ENCODE assay signal across 36 cellular contexts in the genomic region with DNA sequence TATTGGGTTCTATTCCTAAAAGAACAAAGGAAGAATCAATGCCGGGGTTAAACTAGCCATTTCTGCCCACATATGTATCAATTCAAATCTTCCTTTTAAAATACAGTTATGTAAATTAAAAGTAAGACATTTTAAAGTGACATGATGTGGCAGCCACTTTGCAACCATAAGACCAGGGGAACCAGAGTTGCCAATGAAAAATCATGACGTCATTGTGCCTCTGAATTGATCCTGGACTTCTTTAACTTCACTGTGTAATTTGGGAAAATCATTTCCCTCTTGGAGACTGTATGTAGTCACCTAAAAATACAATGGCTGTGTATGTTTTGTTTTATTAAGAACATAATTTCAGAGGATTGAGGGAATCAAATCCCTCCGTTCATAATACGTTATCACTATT. TPM values are rescaled to one million over a fixed set of nuclear protein-coding genes. Genes with fewer than 3 reads are reported as not detected.
"Had no signal": no experiment of that assay in that cellular context is flagged by ENCODE, and none has a peak within 500 bp of the region (broad histone marks: within the 10 kb centered on the region; RNA-seq: fewer than 3 reads in every experiment).

No MANE protein-coding gene starts in this region.

- H3K9ac ChIP-seq: neural progenitor cell, parathyroid adenoma had no signal

- H3K4me2 ChIP-seq: neural progenitor cell, smooth muscle cell had no signal

- H3K27ac ChIP-seq: neural progenitor cell, ovary, parathyroid adenoma, psoas muscle, skin epidermis, spleen, thoracic aorta, thyroid gland, tibial nerve, upper lobe of left lung, vagina had no signal

- H3K36me3 ChIP-seq: neural progenitor cell, ovary, spleen, thoracic aorta, thyroid gland, upper lobe of left lung, vagina had no signal

- FAIRE-seq: urothelium cell line had no signal

- DNase-seq: naive thymus-derived CD4-positive, alpha-beta T cell; natural killer cell; occipital lobe; ovary; posterior cingulate gyrus; psoas muscle; right cardiac atrium; spleen; stimulated activated CD4-positive, alpha-beta T cell treated with anti-CD3 and anti-CD28 coated beads, Interleukin-12 subunit alpha, Interleukin-12 subunit beta, amount 100 ng/mL, for 4 hours; stimulated activated CD4-positive, alpha-beta T cell treated with anti-CD3 and anti-CD28 coated beads, Interleukin-1b, Interleukin-23, amount 100 ng/mL, for 48 hours; stimulated activated CD4-positive, alpha-beta T cell treated with anti-CD3 and anti-CD28 coated beads, Interleukin-4, amount 100 ng/mL, for 1 hour; stimulated activated CD4-positive, alpha-beta T cell treated with anti-CD3 and anti-CD28 coated beads, Interleukin-4, amount 100 ng/mL, for 4 hours; stimulated activated CD8-positive, alpha-beta memory T cell treated with anti-CD3 and anti-CD28 coated beads, Interleukin-4, amount 100 ng/mL, for 48 hours; stimulated activated naive CD4-positive, alpha-beta T cell; stimulated activated naive CD8-positive, alpha-beta T cell treated with anti-CD3 and anti-CD28 coated beads, Interleukin-15, amount 100 ng/mL, for 72 hours; stimulated activated naive CD8-positive, alpha-beta T cell treated with anti-CD3 and anti-CD28 coated beads, Interleukin-15, Interleukin-2, amounts not matched to agents 100 U/mL and 50 U/mL, for 24 hours; thyroid gland; trophoblast cell; upper lobe of left lung had no signal

- H3K79me2 ChIP-seq: parathyroid adenoma had no signal

- H3K4me1 ChIP-seq: neural progenitor cell, parathyroid adenoma, psoas muscle, spleen, thyroid gland, tibial nerve, upper lobe of left lung, vagina had no signal

- ATAC-seq: naive thymus-derived CD4-positive, alpha-beta T cell; natural killer cell; psoas muscle; right cardiac atrium; sciatic nerve; stimulated activated memory B cell treated with anti-CD40 and anti-IgM and Interleukin-4, amounts not matched to agents 10 μg/mL and 1 μg/mL and 100 μg/mL, for 72 hours; stimulated activated naive CD8-positive, alpha-beta T cell treated with anti-CD3 and anti-CD28 coated beads, Interleukin-15, amount 100 ng/mL, for 72 hours; stimulated activated naive CD8-positive, alpha-beta T cell treated with anti-CD3 and anti-CD28 coated beads, Interleukin-15, Interleukin-2, amounts not matched to agents 100 U/mL and 50 U/mL, for 24 hours had no signal

- H3K27me3 ChIP-seq: ovary, thyroid gland, tibial nerve, upper lobe of left lung, vagina had no signal

- H3K9me3 ChIP-seq: ovary, psoas muscle, spleen, thoracic aorta, thyroid gland, vagina had no signal

- H3K4me3 ChIP-seq: neural progenitor cell, ovary, psoas muscle, skin epidermis, smooth muscle cell, spleen, thoracic aorta, thyroid gland, tibial nerve, upper lobe of left lung, vagina had no signal

- H2AFZ ChIP-seq: neural progenitor cell, parathyroid adenoma had no signal

RNA-seq across cellular contexts. Expression of a gene that starts 42.2 kb away (rescaled TPM):
- polyA plus RNA-seq: naive thymus-derived CD4-positive, alpha-beta T cell had no signal

RNA-seq across cellular contexts. Expression of a gene that starts 58.6 kb away (rescaled TPM):
- total RNA-seq: naive thymus-derived CD4-positive, alpha-beta T cell; natural killer cell; occipital lobe; osteoblast; ovary; progenitor cell of endocrine pancreas; psoas muscle; renal cortical epithelial cell; right cardiac atrium; sciatic nerve; smooth muscle cell; spleen; subcutaneous adipose tissue; temporal lobe; thoracic aorta; thyroid gland; tibial nerve; upper lobe of left lung; ureter; vagina had no signal
- polyA plus RNA-seq: naive thymus-derived CD4-positive, alpha-beta T cell; neural cell; psoas muscle; right cardiac atrium; smooth muscle cell; spleen had no signal
